ENCODE assay signal across 24 cellular contexts in genomic region chr15:43025150-43025549, GRCh38.
DNase-seq lines count a peak whose midpoint lies in the region; ATAC-seq, FAIRE-seq and TF ChIP-seq lines count a peak whose summit lies in the region.
"Had no signal": no experiment of that assay in that cellular context is flagged by ENCODE, and none has a peak within 500 bp of the region (broad histone marks: within the 10 kb centered on the region; RNA-seq: fewer than 3 reads in every experiment).

No MANE protein-coding gene starts in this region.

- H2BK120ac ChIP-seq in mesenchymal stem cell (ENCODE audit: low read depth, low read length): no peak overlapping the region

- H3K18ac ChIP-seq in mesenchymal stem cell (ENCODE audit: low read depth in 1 of 2, low read length in 2 of 2): no peak overlapping the region

- FAIRE-seq in GM18507 (lab: Jason Lieb, UNC): peak; percentile 9
- FAIRE-seq: A204.1, GM12891 had no signal

- H3K27ac ChIP-seq in mesenchymal stem cell (ENCODE audit: low read length, poor library complexity, severe bottlenecking) (no peak overlapping the region), lower lobe of right lung (no peak overlapping the region)
- H3K27ac ChIP-seq: BLaER1 had no signal

- H3K27me3 ChIP-seq in mesenchymal stem cell (ENCODE audit: control insufficient read depth in 1 of 2, insufficient read depth in 1 of 2, low read length in 2 of 2) (no peaks in the 10 kb centered on the region), lower lobe of right lung (ENCODE audit: low read depth) (no peaks in the 10 kb centered on the region)
- H3K27me3 ChIP-seq: BE2C, BLaER1 had no signal

- DNase-seq in GM18507 (ENCODE audit: extremely low spot score, insufficient read length, low read depth): no peak
- no peak for DNase-seq in T-helper 2 cell treated with Interferon-gamma antibody and Interleukin-4, amounts not matched to agents 5 μg/mL and 100 μg/mL, for 36 hours (ENCODE audit: low spot score)
- no peak for DNase-seq in stimulated activated effector memory CD8-positive, alpha-beta T cell treated with anti-CD3 and anti-CD28 coated beads, Interleukin-12 subunit alpha, Interleukin-12 subunit beta, amount 100 ng/mL, for 72 hours (ENCODE audit: low spot score in 2 of 2)
- DNase-seq in mesenchymal stem cell: no peak
- DNase-seq in lower lobe of right lung: no peak
- DNase-seq: 8988T; ACHN; BE2C; C1 segment of cervical spinal cord; CD4-positive, alpha-beta memory T cell; CD8-positive, alpha-beta memory T cell; COR-L47; DMS 273 treated with DMSO at 0.1 percent for 48 hours; DMS153; DMS53; DMS79; DND-41; EL; GDM1 had no signal

- no peaks in the 10 kb centered on the region for H3K27me3 Mint-ChIP-seq in T-helper 2 cell treated with Interferon-gamma antibody and Interleukin-4, amounts not matched to agents 5 μg/mL and 100 μg/mL, for 36 hours (ENCODE audit: low read depth)
- H3K27me3 Mint-ChIP-seq: CD4-positive, alpha-beta memory T cell; CD4-positive, CD25-positive, alpha-beta regulatory T cell; CD8-positive, alpha-beta memory T cell had no signal

- H3K4ac ChIP-seq in mesenchymal stem cell (ENCODE audit: low read depth in 1 of 2, low read length in 2 of 2): no peak overlapping the region

- H3K23ac ChIP-seq in mesenchymal stem cell (ENCODE audit: low read length in 2 of 2): no peak overlapping the region

- no peak overlapping the region for H3K9ac ChIP-seq in mesenchymal stem cell (ENCODE audit: low read length)
- H3K9ac ChIP-seq: BLaER1 had no signal

- no peak overlapping the region for H2BK15ac ChIP-seq in mesenchymal stem cell (ENCODE audit: low read depth, poor library complexity, severe bottlenecking)

- H3K79me1 ChIP-seq in mesenchymal stem cell (replicated peaks; ENCODE audit: low read length, poor library complexity, severe bottlenecking): peaks cover 4% of the 10 kb centered on the region

- no peak overlapping the region for H2BK12ac ChIP-seq in mesenchymal stem cell (ENCODE audit: low read length in 2 of 2)

- no peak for TF ChIP-seq CTCF in lower lobe of right lung (IDR thresholded peaks at IDR 0.05)

- H3K9me3 Mint-ChIP-seq in T-helper 2 cell treated with Interferon-gamma antibody and Interleukin-4, amounts not matched to agents 5 μg/mL and 100 μg/mL, for 36 hours: no peaks in the 10 kb centered on the region
- no peaks in the 10 kb centered on the region for H3K9me3 Mint-ChIP-seq in stimulated activated effector memory CD8-positive, alpha-beta T cell treated with anti-CD3 and anti-CD28 coated beads, Interleukin-12 subunit alpha, Interleukin-12 subunit beta, amount 100 ng/mL, for 72 hours
- H3K9me3 Mint-ChIP-seq: CD14-positive monocyte; CD4-positive, alpha-beta memory T cell; CD4-positive, CD25-positive, alpha-beta regulatory T cell; CD8-positive, alpha-beta memory T cell had no signal

- intact Hi-C loops in lower lobe of right lung (cut with DNase I): no loop called here

- H3K27ac Mint-ChIP-seq in T-helper 2 cell treated with Interferon-gamma antibody and Interleukin-4, amounts not matched to agents 5 μg/mL and 100 μg/mL, for 36 hours: peak overlapping the region; percentile 17
- peak overlapping the region; percentile 68 for H3K27ac Mint-ChIP-seq in stimulated activated effector memory CD8-positive, alpha-beta T cell treated with anti-CD3 and anti-CD28 coated beads, Interleukin-12 subunit alpha, Interleukin-12 subunit beta, amount 100 ng/mL, for 72 hours
- H3K27ac Mint-ChIP-seq: CD4-positive, CD25-positive, alpha-beta regulatory T cell had no signal

- H3K4me2 ChIP-seq in mesenchymal stem cell (ENCODE audit: low read length, poor library complexity, severe bottlenecking): no peak overlapping the region

- no peak overlapping the region for H3K4me3 ChIP-seq in mesenchymal stem cell (ENCODE audit: insufficient read depth in 1 of 2, low read depth in 1 of 2, low read length in 2 of 2)
- no peak overlapping the region for H3K4me3 ChIP-seq in lower lobe of right lung
- H3K4me3 ChIP-seq: BLaER1 had no signal

- H3K14ac ChIP-seq in mesenchymal stem cell (ENCODE audit: low read length in 2 of 2): no peak overlapping the region

- H3K4me1 Mint-ChIP-seq in T-helper 2 cell treated with Interferon-gamma antibody and Interleukin-4, amounts not matched to agents 5 μg/mL and 100 μg/mL, for 36 hours (ENCODE audit: low read depth): peaks cover 11% of the 10 kb centered on the region
- no peaks in the 10 kb centered on the region for H3K4me1 Mint-ChIP-seq in stimulated activated effector memory CD8-positive, alpha-beta T cell treated with anti-CD3 and anti-CD28 coated beads, Interleukin-12 subunit alpha, Interleukin-12 subunit beta, amount 100 ng/mL, for 72 hours
- H3K4me1 Mint-ChIP-seq: CD4-positive, alpha-beta memory T cell; CD4-positive, CD25-positive, alpha-beta regulatory T cell; CD8-positive, alpha-beta memory T cell had no signal

- H3K36me3 ChIP-seq in mesenchymal stem cell (ENCODE audit: control insufficient read depth in 1 of 2, insufficient read depth in 2 of 2, low read depth in 1 of 2, low read length in 2 of 2) (peaks cover 11 to 92% of the 10 kb centered on the region in 2 experiments), lower lobe of right lung (peaks cover 98% of the 10 kb centered on the region)

- no peak overlapping the region for H2AFZ ChIP-seq in mesenchymal stem cell (ENCODE audit: low read depth, low read length)

- no peak for ATAC-seq in stimulated activated effector memory CD8-positive, alpha-beta T cell treated with anti-CD3 and anti-CD28 coated beads, Interleukin-12 subunit alpha, Interleukin-12 subunit beta, amount 100 ng/mL, for 72 hours
- ATAC-seq in lower lobe of right lung: no peak

- H3K9me3 ChIP-seq in mesenchymal stem cell (ENCODE audit: control insufficient read depth, low read length) (no peaks in the 10 kb centered on the region), lower lobe of right lung (no peaks in the 10 kb centered on the region)
- H3K9me3 ChIP-seq: BE2C, BLaER1 had no signal

- H3K4me1 ChIP-seq in mesenchymal stem cell (ENCODE audit: control insufficient read depth, insufficient read depth, low read depth, low read length): no peaks in the 10 kb centered on the region
- H3K4me1 ChIP-seq in lower lobe of right lung: no peaks in the 10 kb centered on the region
- H3K4me1 ChIP-seq: BE2C had no signal

- no peak overlapping the region for H4K91ac ChIP-seq in mesenchymal stem cell (ENCODE audit: low read length)

- no peak overlapping the region for H2BK5ac ChIP-seq in mesenchymal stem cell (ENCODE audit: low read depth, low read length, poor library complexity, severe bottlenecking)

- peaks cover 51% of the 10 kb centered on the region for H3K36me3 Mint-ChIP-seq in T-helper 2 cell treated with Interferon-gamma antibody and Interleukin-4, amounts not matched to agents 5 μg/mL and 100 μg/mL, for 36 hours (ENCODE audit: low read depth)
- peaks cover 96% of the 10 kb centered on the region for H3K36me3 Mint-ChIP-seq in stimulated activated effector memory CD8-positive, alpha-beta T cell treated with anti-CD3 and anti-CD28 coated beads, Interleukin-12 subunit alpha, Interleukin-12 subunit beta, amount 100 ng/mL, for 72 hours

- no peak overlapping the region for H3K4me3 Mint-ChIP-seq in T-helper 2 cell treated with Interferon-gamma antibody and Interleukin-4, amounts not matched to agents 5 μg/mL and 100 μg/mL, for 36 hours
- H3K4me3 Mint-ChIP-seq in stimulated activated effector memory CD8-positive, alpha-beta T cell treated with anti-CD3 and anti-CD28 coated beads, Interleukin-12 subunit alpha, Interleukin-12 subunit beta, amount 100 ng/mL, for 72 hours: no peak overlapping the region
- H3K4me3 Mint-ChIP-seq: CD14-positive monocyte; CD4-positive, alpha-beta memory T cell; CD4-positive, CD25-positive, alpha-beta regulatory T cell; CD8-positive, alpha-beta memory T cell had no signal

- no peak overlapping the region for H2AK5ac ChIP-seq in mesenchymal stem cell (ENCODE audit: low read length, severe bottlenecking)

- no peak overlapping the region for H4K8ac ChIP-seq in mesenchymal stem cell (ENCODE audit: low read length)
